8 cellular contexts compared by ENCODE assay signal in the genomic region with DNA sequence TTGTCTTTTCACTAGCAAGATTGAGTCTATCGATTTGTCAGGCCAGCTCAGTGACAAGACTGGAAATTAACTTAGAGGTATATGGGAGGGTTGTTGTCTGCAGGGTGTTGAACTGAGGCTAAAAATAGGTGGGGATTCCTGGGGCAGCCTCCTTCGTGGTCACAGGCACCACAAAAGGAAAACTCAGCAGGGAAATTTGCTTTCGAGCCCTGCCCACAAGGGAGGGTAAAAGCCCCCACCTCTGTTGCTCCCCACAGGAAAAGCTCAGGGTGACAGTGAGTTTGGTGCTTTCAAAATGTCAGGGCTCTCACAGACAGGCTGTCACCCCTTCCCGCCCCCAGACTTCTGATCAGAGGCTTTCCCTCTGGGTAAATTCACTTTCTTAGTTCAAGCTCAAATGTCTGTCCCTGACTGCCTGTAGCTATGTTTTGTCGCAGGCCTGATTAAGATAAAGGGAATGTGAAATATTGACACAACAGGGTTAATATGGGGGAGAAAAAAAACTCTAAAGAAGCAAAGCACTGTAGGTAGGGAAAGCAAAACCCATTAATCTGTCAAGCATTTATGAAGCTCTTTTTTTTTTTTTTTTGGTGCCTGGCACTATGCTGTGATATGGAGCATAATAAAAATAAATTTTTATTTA. TPM values are rescaled to one million over a fixed set of nuclear protein-coding genes. Genes with fewer than 3 reads are reported as not detected.
DNase-seq lines count a peak whose midpoint lies in the region; ATAC-seq lines count a peak whose summit lies in the region.

No MANE protein-coding gene starts in this region.

- no peaks in the 10 kb centered on the region for H3K9me3 ChIP-seq in MG63

- peak; percentile 63 for DNase-seq in activated T-cell treated with anti-CD3 and anti-CD28 coated beads, Interleukin-2, amount 50 U/mL, for 1 hour
- peak; percentile 74 to 80 for DNase-seq in stimulated activated CD4-positive, alpha-beta T cell treated with anti-CD3 and anti-CD28 coated beads, Interleukin-2, amount 100 ng/mL, for 24 hours
- DNase-seq in DMS 273 treated with DMSO at 0.1 percent for 48 hours (lab: John Stamatoyannopoulos, UW) (no peak), NCI-H2081 treated with DMSO at 0.1 percent for 48 hours (lab: John Stamatoyannopoulos, UW) (no peak), DMS53 treated with DMSO at 0.1 percent for 48 hours (lab: John Stamatoyannopoulos, UW; ENCODE audit: unreplicated experiment) (no peak), MG63 (no peak)

- H3K27me3 ChIP-seq in MG63, result no peaks in the 10 kb centered on the region

- H3K36me3 ChIP-seq in MG63, result no peaks in the 10 kb centered on the region

- peak; percentile 47 for ATAC-seq in GM19351 (IDR thresholded peaks at IDR 0.05; ENCODE audit: unreplicated experiment)
- peak; percentile 38 for ATAC-seq in HG03139 (IDR thresholded peaks at IDR 0.05; ENCODE audit: unreplicated experiment)

- no peak overlapping the region for H3K4me3 ChIP-seq in MG63

RNA-seq across cellular contexts. Expression of a gene that starts 11.7 kb away (rescaled TPM):
- 37.1 and 76.7 TPM in 2 replicates for total RNA-seq in MG63 (2014; rRNA removed; shearing (Covaris generic); ENCODE audit: low replicate concordance)

Comparison
In these comparisons a context has a peak if more than half of its experiments do, and no peak if none do; other contexts are left out.
1. DNase-seq: peak in activated T-cell treated with anti-CD3 and anti-CD28 coated beads, Interleukin-2, amount 50 U/mL, for 1 hour (single experiment) and stimulated activated CD4-positive, alpha-beta T cell treated with anti-CD3 and anti-CD28 coated beads, Interleukin-2, amount 100 ng/mL, for 24 hours (2 of 2); none in DMS 273 treated with DMSO at 0.1 percent for 48 hours (single experiment), NCI-H2081 treated with DMSO at 0.1 percent for 48 hours (single experiment), DMS53 treated with DMSO at 0.1 percent for 48 hours (single experiment) and MG63 (single experiment).